ENCODE assay signal across 8 cellular contexts in genomic region chr4:70559216-70559830, GRCh38. TPM values are rescaled to one million over a fixed set of nuclear protein-coding genes. Genes with fewer than 3 reads are reported as not detected.
A peak's percentile ranks its signal among the peaks of the same experiment; 100 is the strongest.
DNase-seq lines count a peak whose midpoint lies in the region; ATAC-seq and TF ChIP-seq lines count a peak whose summit lies in the region.

No MANE protein-coding gene starts in this region.

- no peak overlapping the region for H2BK20ac ChIP-seq in IMR-90 (ENCODE audit: low read depth, low read length)

- H2AK9ac ChIP-seq in IMR-90 (replicated peaks; ENCODE audit: low read depth, low read length, poor library complexity): no peak overlapping the region

- H3K9ac ChIP-seq in IMR-90 (ENCODE audit: low read depth, low read length): no peak overlapping the region

- H3K56ac ChIP-seq in IMR-90 (ENCODE audit: extremely low read depth, insufficient read depth, low read length): no peak overlapping the region

- no CpG with 5 or more reads among the region's 2 CpGs for WGBS in IMR-90 (ENCODE audit: extremely low coverage in 2 of 2, insufficient read length in 1 of 2), 2 experiments

- H3K9me3 Mint-ChIP-seq in stimulated activated effector memory CD8-positive, alpha-beta T cell treated with anti-CD3 and anti-CD28 coated beads, Interleukin-12 subunit alpha, Interleukin-12 subunit beta, amount 100 ng/mL, for 72 hours: no peaks in the 10 kb centered on the region

- H3K4me2 ChIP-seq in IMR-90 (ENCODE audit: low read depth, low read length): no peak overlapping the region

- H2BK15ac ChIP-seq in IMR-90 (ENCODE audit: low read depth, low read length): no peak overlapping the region

- no peak for TF ChIP-seq POLR2A in IMR-90 (IDR thresholded peaks at IDR 0.05; ENCODE audit: low read depth, low read length)

- no peak overlapping the region for H3K18ac ChIP-seq in IMR-90 (ENCODE audit: low read depth, low read length)

- ATAC-seq in GM19328 (IDR thresholded peaks at IDR 0.05; ENCODE audit: unreplicated experiment): peak; percentile 56
- peak; percentile 89 for ATAC-seq in IMR-90 (ENCODE audit: low read depth)
- peak; percentile 86 for ATAC-seq in left lung
- ATAC-seq in stimulated activated effector memory CD8-positive, alpha-beta T cell treated with anti-CD3 and anti-CD28 coated beads, Interleukin-12 subunit alpha, Interleukin-12 subunit beta, amount 100 ng/mL, for 72 hours: no peak
- ATAC-seq in GM21723 (IDR thresholded peaks at IDR 0.05; ENCODE audit: unreplicated experiment): no peak

- H3K9me3 ChIP-seq in IMR-90 (ENCODE audit: control insufficient read depth, insufficient read depth, low read length) (no peaks in the 10 kb centered on the region), left lung (no peaks in the 10 kb centered on the region)

- no peak overlapping the region for H2AK5ac ChIP-seq in IMR-90 (ENCODE audit: low read depth, low read length)

- H3K79me1 ChIP-seq in IMR-90 (ENCODE audit: low read depth in 1 of 2, low read length in 2 of 2): no peaks in the 10 kb centered on the region

- H4K8ac ChIP-seq in IMR-90 (ENCODE audit: low read depth in 2 of 2, low read length in 2 of 2): no peak overlapping the region

- DNase-seq in DMS 273 treated with DMSO at 0.1 percent for 48 hours (lab: John Stamatoyannopoulos, UW): peak; percentile 3
- peak; percentile 34 for DNase-seq in IMR-90
- DNase-seq in SK-MEL-5 (ENCODE audit: low read depth, low spot score): peak; percentile 73
- peak; percentile 57 to 71 for DNase-seq in cardiac fibroblast (ENCODE audit: low read depth in 2 of 2)
- no peak for DNase-seq in left lung
- peak; percentile 8 to 53 for DNase-seq in stimulated activated effector memory CD8-positive, alpha-beta T cell treated with anti-CD3 and anti-CD28 coated beads, Interleukin-12 subunit alpha, Interleukin-12 subunit beta, amount 100 ng/mL, for 72 hours (ENCODE audit: low spot score in 2 of 2)

- H2BK120ac ChIP-seq in IMR-90 (ENCODE audit: low read depth, low read length): no peak overlapping the region

- H3K4me1 Mint-ChIP-seq in stimulated activated effector memory CD8-positive, alpha-beta T cell treated with anti-CD3 and anti-CD28 coated beads, Interleukin-12 subunit alpha, Interleukin-12 subunit beta, amount 100 ng/mL, for 72 hours: no peaks in the 10 kb centered on the region

- BruUV-seq in IMR-90 (replicated peaks; lab: Mats Ljungman, UMichigan): no TSS peak

- H3K4me1 ChIP-seq in IMR-90 (ENCODE audit: control insufficient read depth, insufficient read depth, low read length) (no peaks in the 10 kb centered on the region), left lung (peaks cover 0 to 5% of the 10 kb centered on the region in 2 donors)

- no peak overlapping the region for H3K4ac ChIP-seq in IMR-90 (ENCODE audit: low read depth, low read length)

- no peak overlapping the region for H4K91ac ChIP-seq in IMR-90 (ENCODE audit: insufficient read depth, low read depth, low read length)

- H3K36me3 ChIP-seq in IMR-90 (ENCODE audit: control insufficient read depth, insufficient read depth, low read length) (no peaks in the 10 kb centered on the region), left lung (no peaks in the 10 kb centered on the region)

- POLR2A ChIA-PET in IMR-90 (lab: Charles Lee; ENCODE audit: unreplicated experiment): no interaction called here

- H3K27ac ChIP-seq in IMR-90 (ENCODE audit: insufficient read depth, low read length) (no peak overlapping the region), left lung (no peak overlapping the region)

- no peak overlapping the region for H3K14ac ChIP-seq in IMR-90 (replicated peaks; ENCODE audit: low read depth, low read length)

- H3K4me3 Mint-ChIP-seq in stimulated activated effector memory CD8-positive, alpha-beta T cell treated with anti-CD3 and anti-CD28 coated beads, Interleukin-12 subunit alpha, Interleukin-12 subunit beta, amount 100 ng/mL, for 72 hours: no peak overlapping the region

- CTCF ChIA-PET in IMR-90 (lab: Yijun Ruan, JAX): interaction anchor here (0.5 to 0.7 kb wide), 3 partner anchors 9 to 25 kb away, joined by 3 to 4 read pairs (median 3); no protein-coding TSS in a partner anchor

- H3K27ac Mint-ChIP-seq in stimulated activated effector memory CD8-positive, alpha-beta T cell treated with anti-CD3 and anti-CD28 coated beads, Interleukin-12 subunit alpha, Interleukin-12 subunit beta, amount 100 ng/mL, for 72 hours: no peak overlapping the region

- intact Hi-C loops in IMR-90 (cut with micrococcal nuclease) (loop anchor here (1.0 to 5.0 kb wide), 3 partner anchors 376 to 871 kb away; no protein-coding TSS in a partner anchor), left lung (cut with DNase I) (no loop called here)

- H3K36me3 Mint-ChIP-seq in stimulated activated effector memory CD8-positive, alpha-beta T cell treated with anti-CD3 and anti-CD28 coated beads, Interleukin-12 subunit alpha, Interleukin-12 subunit beta, amount 100 ng/mL, for 72 hours: no peaks in the 10 kb centered on the region

- H3K23ac ChIP-seq in IMR-90 (ENCODE audit: low read depth, low read length): no peak overlapping the region

- H4K5ac ChIP-seq in IMR-90 (ENCODE audit: low read depth, low read length): no peak overlapping the region

- no peak overlapping the region for H3K4me3 ChIP-seq in IMR-90 (ENCODE audit: insufficient read depth, low read depth, low read length)
- no peak overlapping the region for H3K4me3 ChIP-seq in cardiac fibroblast (replicated peaks in 1 of 2; ENCODE audit: low read depth in 2 of 2, low read length in 2 of 2)
- H3K4me3 ChIP-seq in left lung: no peak overlapping the region

- no peak overlapping the region for H2BK5ac ChIP-seq in IMR-90 (ENCODE audit: low read depth, low read length, poor library complexity, severe bottlenecking)

- H2AFZ ChIP-seq in IMR-90 (replicated peaks; ENCODE audit: low read length, poor library complexity): no peak overlapping the region

- in situ Hi-C loops in IMR-90 (cut with MboI; ENCODE audit: low sequenced_read_pairs) (no loop called here), SK-MEL-5 (cut with HindIII; ENCODE audit: low pct_unique_long_range_greater_than_20kb, low sequenced_read_pairs) (no loop called here)

- dilution Hi-C loops in IMR-90 (cut with HindIII; ENCODE audit: low sequenced_read_pairs, unreplicated experiment): no loop called here

- H3K9me1 ChIP-seq in IMR-90 (ENCODE audit: insufficient read depth, low read length): no peaks in the 10 kb centered on the region

- TF ChIP-seq RAD21 in IMR-90 (IDR thresholded peaks at IDR 0.05; ENCODE audit: low read length): peak; percentile 60

- H3K27me3 ChIP-seq in IMR-90 (ENCODE audit: control insufficient read depth, insufficient read depth, low read length): no peaks in the 10 kb centered on the region
- no peaks in the 10 kb centered on the region for H3K27me3 ChIP-seq in left lung

- H4K20me1 ChIP-seq in IMR-90 (ENCODE audit: insufficient read depth, low read length): no peaks in the 10 kb centered on the region

- TF ChIP-seq CTCF in IMR-90 (conservative IDR thresholded peaks at IDR 0.05; ENCODE audit: low read depth, low read length) (peak; percentile 70), cardiac fibroblast (IDR thresholded peaks at IDR 0.05; ENCODE audit: low read depth, low read length) (peak; percentile 76), left lung (IDR thresholded peaks at IDR 0.05) (peak; percentile 44 to 59)

TF ChIP-seq in IMR-90, 13 proteins besides CTCF, POLR2A, EP300 and RAD21:
- peak; percentile 44; the same call in 1 of the 2 replicates for TF ChIP-seq SMC3 (IDR thresholded peaks at IDR 0.05; ENCODE audit: low read depth, low read length)
- no peak for TF ChIP-seq CEBPB (IDR thresholded peaks at IDR 0.05; ENCODE audit: low read depth, low read length)

RNA-seq across cellular contexts. Expression of gene AMBN, which starts 32.7 kb away (rescaled TPM):
- total RNA-seq in IMR-90 (2012; rRNA removed) (not detected in 2 replicates), left lung (not detected)
- not detected in 2 replicates for polyA plus RNA-seq in IMR-90 (2012; rRNA removed)
- polyA plus RNA-seq in IMR-90 (2012; cell fraction: cytosol; rRNA removed): not detected in 2 replicates
- not detected in 2 replicates for polyA plus RNA-seq in IMR-90 (2012; cell fraction: nucleus; rRNA removed; ENCODE audit: low replicate concordance)
- total RNA-seq in SK-MEL-5 (2014; rRNA removed; shearing (Covaris generic)): 0.13 TPM in 1 of 2 replicates, not detected in the other
- 0.04 TPM in 1 of 2 replicates, not detected in the other for polyA plus RNA-seq in SK-MEL-5 (2015; cell fraction: cytosol; rRNA removed)
- not detected in 2 replicates for polyA plus RNA-seq in SK-MEL-5 (2015; cell fraction: nucleus; rRNA removed)

RNA-seq across cellular contexts. Expression of gene AMTN, which starts 41.0 kb away (rescaled TPM):
- not detected in 2 replicates for total RNA-seq in IMR-90 (2012; rRNA removed)
- not detected in 2 replicates for polyA plus RNA-seq in IMR-90 (2012; rRNA removed)
- polyA plus RNA-seq in IMR-90 (2012; cell fraction: cytosol; rRNA removed): not detected in 2 replicates
- polyA plus RNA-seq in IMR-90 (2012; cell fraction: nucleus; rRNA removed; ENCODE audit: low replicate concordance): not detected in 2 replicates
- total RNA-seq in SK-MEL-5 (2014; rRNA removed; shearing (Covaris generic)): not detected in 2 replicates
- not detected in 2 replicates for polyA plus RNA-seq in SK-MEL-5 (2015; cell fraction: cytosol; rRNA removed)
- polyA plus RNA-seq in SK-MEL-5 (2015; cell fraction: nucleus; rRNA removed): not detected in 2 replicates
- total RNA-seq in left lung: 1 to 10 TPM in 1 of 2 donors, not detected in 1; 3.3 TPM

Comparison
In these comparisons a context has a peak if more than half of its experiments do, and no peak if none do; other contexts are left out.
1. DNase-seq: peak in DMS 273 treated with DMSO at 0.1 percent for 48 hours (single experiment), IMR-90 (single experiment), SK-MEL-5 (single experiment), cardiac fibroblast (2 of 2) and stimulated activated effector memory CD8-positive, alpha-beta T cell treated with anti-CD3 and anti-CD28 coated beads, Interleukin-12 subunit alpha, Interleukin-12 subunit beta, amount 100 ng/mL, for 72 hours (2 of 2); none in left lung (0 of 2).
2. ATAC-seq: peak in GM19328 (single experiment), IMR-90 (single experiment) and left lung (single experiment); none in stimulated activated effector memory CD8-positive, alpha-beta T cell treated with anti-CD3 and anti-CD28 coated beads, Interleukin-12 subunit alpha, Interleukin-12 subunit beta, amount 100 ng/mL, for 72 hours (single experiment) and GM21723 (single experiment).
3. Peak in every context shown above with its lines, with median percentiles within 50 percentile points of each other: CTCF ChIP-seq.